20 cellular contexts compared by ENCODE assay signal in genomic region chr15:35061171-35062163, GRCh38. TPM values are rescaled to one million over a fixed set of nuclear protein-coding genes. Genes with fewer than 3 reads are reported as not detected.
DNase-seq lines count a peak whose midpoint lies in the region; ATAC-seq and TF ChIP-seq lines count a peak whose summit lies in the region.
"Had no signal": no experiment of that assay in that cellular context is flagged by ENCODE, and none has a peak within 500 bp of the region (broad histone marks: within the 10 kb centered on the region; RNA-seq: fewer than 3 reads in every experiment).

No MANE protein-coding gene starts in this region.

- no peaks in the 10 kb centered on the region for H3F3A ChIP-seq in SK-N-SH (replicated peaks; ENCODE audit: insufficient read depth)

- no peak for TF ChIP-seq CTCF in SK-N-SH (IDR thresholded peaks at IDR 0.05)
- no peak for TF ChIP-seq CTCF in foreskin keratinocyte (conservative IDR thresholded peaks at IDR 0.05)
- TF ChIP-seq CTCF in type B pancreatic cell (conservative IDR thresholded peaks at IDR 0.05): no peak
- TF ChIP-seq CTCF in osteocyte (IDR thresholded peaks at IDR 0.05): no peak

- H3K36me3 ChIP-seq in SK-N-SH (replicated peaks in 1 of 2; ENCODE audit: control insufficient read depth in 1 of 2, insufficient read depth in 2 of 2, low read length in 1 of 2): no peaks in the 10 kb centered on the region
- H3K36me3 ChIP-seq: heart left ventricle, lower lobe of right lung, thyroid gland had no signal

- CTCF ChIA-PET in SK-N-SH (lab: Yijun Ruan, JAX): interaction anchor here (1.5 kb wide), 1 partner anchor 17 kb away, joined by 4 read pairs; no protein-coding TSS in a partner anchor

- H3K9me2 ChIP-seq in SK-N-SH: no peaks in the 10 kb centered on the region

- peak overlapping the region; percentile 91 for H3K27ac Mint-ChIP-seq in type B pancreatic cell
- no peak overlapping the region for H3K27ac Mint-ChIP-seq in osteocyte (ENCODE audit: unreplicated experiment)
- H3K27ac Mint-ChIP-seq: CD8-positive, alpha-beta T cell had no signal

- H2AFZ ChIP-seq in SK-N-SH (ENCODE audit: low read depth): 0 out of 2 replicates have a peak overlapping the region, but pooled peaks have one; percentile 25

- no peak for TF ChIP-seq RAD21 in SK-N-SH (IDR thresholded peaks at IDR 0.05; ENCODE audit: low read length)

- 84% methylated on average over 19 of the region's 19 CpGs for WGBS in SK-N-SH (ENCODE audit: low lambda C conversion rate)

- TF ChIP-seq EP300 in SK-N-SH (IDR thresholded peaks at IDR 0.05; ENCODE audit: borderline replicate concordance in 1 of 2, low read depth in 1 of 2, low read length in 1 of 2): no peak

- H3K36me3 Mint-ChIP-seq in type B pancreatic cell: no peaks in the 10 kb centered on the region
- no peaks in the 10 kb centered on the region for H3K36me3 Mint-ChIP-seq in osteocyte (ENCODE audit: unreplicated experiment)
- H3K36me3 Mint-ChIP-seq: CD8-positive, alpha-beta T cell had no signal

- H3K9me3 ChIP-seq in SK-N-SH: no peaks in the 10 kb centered on the region
- H3K9me3 ChIP-seq: heart left ventricle, lower lobe of right lung, thyroid gland had no signal

- H3K4me1 Mint-ChIP-seq in type B pancreatic cell (ENCODE audit: unreplicated experiment) (peaks cover 26% of the 10 kb centered on the region), osteocyte (ENCODE audit: unreplicated experiment) (peaks cover 3% of the 10 kb centered on the region)

- no peak overlapping the region for H3K27ac ChIP-seq in SK-N-SH (ENCODE audit: low read depth in 2 of 2, low read length in 1 of 2)
- H3K27ac ChIP-seq in foreskin keratinocyte: no peak overlapping the region
- H3K27ac ChIP-seq: 22Rv1, heart left ventricle, lower lobe of right lung, thyroid gland had no signal

- no peak overlapping the region for H3K9ac ChIP-seq in SK-N-SH

- no peaks in the 10 kb centered on the region for H3K79me2 ChIP-seq in SK-N-SH (ENCODE audit: insufficient read depth)

- no peaks in the 10 kb centered on the region for H3K27me3 Mint-ChIP-seq in type B pancreatic cell
- peaks cover 3% of the 10 kb centered on the region for H3K27me3 Mint-ChIP-seq in osteocyte (ENCODE audit: unreplicated experiment)

- no peaks in the 10 kb centered on the region for H4K20me1 ChIP-seq in SK-N-SH (ENCODE audit: insufficient read depth)

- DNase-seq in SK-N-SH (no peak), RPMI7951 (ENCODE audit: low read depth) (peak; percentile 13), foreskin keratinocyte (peak in 1 of 2 donors; percentile 47), type B pancreatic cell (ENCODE audit: extremely low spot score, unreplicated experiment) (no peak), COLO829 (ENCODE audit: low spot score) (no peak), osteocyte (ENCODE audit: extremely low spot score, unreplicated experiment) (no peak)
- DNase-seq: activated CD4-positive, alpha-beta T cell treated with anti-CD3 and anti-CD28 coated beads for 48 hours; amniotic stem cell; CD8-positive, alpha-beta T cell; heart left ventricle; lower lobe of right lung; NCI-H1092; NCI-H446; stimulated activated CD4-positive, alpha-beta T cell treated with anti-CD3 and anti-CD28 coated beads, Interleukin-15, amount 100 ng/mL, for 24 hours; T-helper 1 cell; thyroid gland had no signal

- no peak overlapping the region for H3K4me3 ChIP-seq in SK-N-SH (ENCODE audit: low read depth in 2 of 2, low read length in 1 of 2)
- H3K4me3 ChIP-seq: heart left ventricle, lower lobe of right lung, thyroid gland had no signal

- H3K4me1 ChIP-seq in SK-N-SH (ENCODE audit: control insufficient read depth in 1 of 2, insufficient read depth in 2 of 2, low read depth in 1 of 2, low read length in 1 of 2) (no peaks in the 10 kb centered on the region), foreskin keratinocyte (peaks cover 6% of the 10 kb centered on the region)
- H3K4me1 ChIP-seq: heart left ventricle, lower lobe of right lung, thyroid gland had no signal

- no peak overlapping the region for H3K4me2 ChIP-seq in SK-N-SH

- H3K9me3 Mint-ChIP-seq in type B pancreatic cell (peaks cover 4% of the 10 kb centered on the region), osteocyte (ENCODE audit: unreplicated experiment) (no peaks in the 10 kb centered on the region)
- H3K9me3 Mint-ChIP-seq: CD8-positive, alpha-beta T cell had no signal

- ATAC-seq in SK-N-SH treated with all-trans-retinoic acid at 6 μM for 48 hours: no peak
- ATAC-seq in foreskin keratinocyte: peak; percentile 67
- ATAC-seq in GM18858 (IDR thresholded peaks at IDR 0.05; ENCODE audit: unreplicated experiment): no peak
- ATAC-seq: CD8-positive, alpha-beta T cell; heart left ventricle; lower lobe of right lung had no signal

- no peaks in the 10 kb centered on the region for H3K27me3 ChIP-seq in SK-N-SH (ENCODE audit: insufficient read depth)
- H3K27me3 ChIP-seq in foreskin keratinocyte: no peaks in the 10 kb centered on the region
- H3K27me3 ChIP-seq: heart left ventricle, thyroid gland had no signal

- peak overlapping the region; percentile 66 for H3K4me3 Mint-ChIP-seq in type B pancreatic cell
- no peak overlapping the region for H3K4me3 Mint-ChIP-seq in osteocyte (ENCODE audit: unreplicated experiment)
- H3K4me3 Mint-ChIP-seq: CD8-positive, alpha-beta T cell had no signal

- POLR2A ChIA-PET in SK-N-SH (lab: Yijun Ruan, JAX): no interaction called here

TF ChIP-seq in SK-N-SH, 30 proteins besides CTCF, POLR2A, EP300 and RAD21 (continues in another document):
- TF ChIP-seq POLR2AphosphoS5 (IDR thresholded peaks at IDR 0.05; ENCODE audit: low read depth, low read length): no peak
- TF ChIP-seq, protein P1, sequence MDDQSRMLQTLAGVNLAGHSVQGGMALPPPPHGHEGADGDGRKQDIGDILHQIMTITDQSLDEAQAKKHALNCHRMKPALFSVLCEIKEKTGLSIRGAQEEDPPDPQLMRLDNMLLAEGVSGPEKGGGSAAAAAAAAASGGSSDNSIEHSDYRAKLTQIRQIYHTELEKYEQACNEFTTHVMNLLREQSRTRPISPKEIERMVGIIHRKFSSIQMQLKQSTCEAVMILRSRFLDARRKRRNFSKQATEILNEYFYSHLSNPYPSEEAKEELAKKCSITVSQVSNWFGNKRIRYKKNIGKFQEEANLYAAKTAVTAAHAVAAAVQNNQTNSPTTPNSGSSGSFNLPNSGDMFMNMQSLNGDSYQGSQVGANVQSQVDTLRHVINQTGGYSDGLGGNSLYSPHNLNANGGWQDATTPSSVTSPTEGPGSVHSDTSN (IDR thresholded peaks at IDR 0.05): no peak
- TF ChIP-seq, protein P2, sequence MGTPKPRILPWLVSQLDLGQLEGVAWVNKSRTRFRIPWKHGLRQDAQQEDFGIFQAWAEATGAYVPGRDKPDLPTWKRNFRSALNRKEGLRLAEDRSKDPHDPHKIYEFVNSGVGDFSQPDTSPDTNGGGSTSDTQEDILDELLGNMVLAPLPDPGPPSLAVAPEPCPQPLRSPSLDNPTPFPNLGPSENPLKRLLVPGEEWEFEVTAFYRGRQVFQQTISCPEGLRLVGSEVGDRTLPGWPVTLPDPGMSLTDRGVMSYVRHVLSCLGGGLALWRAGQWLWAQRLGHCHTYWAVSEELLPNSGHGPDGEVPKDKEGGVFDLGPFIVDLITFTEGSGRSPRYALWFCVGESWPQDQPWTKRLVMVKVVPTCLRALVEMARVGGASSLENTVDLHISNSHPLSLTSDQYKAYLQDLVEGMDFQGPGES (IDR thresholded peaks at IDR 0.05; ENCODE audit: low read depth, low read length): no peak
- no peak for TF ChIP-seq CHD2 (IDR thresholded peaks at IDR 0.05; ENCODE audit: low read length, partially characterized antibody)
- TF ChIP-seq JUND (IDR thresholded peaks at IDR 0.05): no peak
- TF ChIP-seq GABPA (IDR thresholded peaks at IDR 0.05; ENCODE audit: low read depth): no peak
- TF ChIP-seq EZH2phosphoT487 (IDR thresholded peaks at IDR 0.05; ENCODE audit: borderline replicate concordance, low read depth): no peak
- TF ChIP-seq RCOR1 (IDR thresholded peaks at IDR 0.05; ENCODE audit: low read length): no peak

TF ChIP-seq in SK-N-SH treated with all-trans-retinoic acid at 6 μM for 48 hours, 23 proteins besides CTCF, POLR2A, EP300 and RAD21:
- no peak for TF ChIP-seq ZNF70 (CRISPR knock-in tag; IDR thresholded peaks at IDR 0.05)
- no peak for TF ChIP-seq CSDC2 (CRISPR knock-in tag; IDR thresholded peaks at IDR 0.05)
- no peak for TF ChIP-seq SNAI2 (CRISPR knock-in tag; IDR thresholded peaks at IDR 0.05)
- TF ChIP-seq ZFP30 (CRISPR knock-in tag; IDR thresholded peaks at IDR 0.05): no peak
- TF ChIP-seq ARNTL (CRISPR knock-in tag; IDR thresholded peaks at IDR 0.05; ENCODE audit: borderline replicate concordance, low read depth): no peak
- no peak for TF ChIP-seq ISL1 (CRISPR knock-in tag; IDR thresholded peaks at IDR 0.05)
- TF ChIP-seq ZNF8 (CRISPR knock-in tag; IDR thresholded peaks at IDR 0.05): no peak
- no peak for TF ChIP-seq BACH2 (CRISPR knock-in tag; IDR thresholded peaks at IDR 0.05; ENCODE audit: borderline replicate concordance)
- TF ChIP-seq ESRRG (CRISPR knock-in tag; IDR thresholded peaks at IDR 0.05): no peak
- TF ChIP-seq TOX (CRISPR knock-in tag; IDR thresholded peaks at IDR 0.05; ENCODE audit: borderline replicate concordance): no peak
TF ChIP-seq in SK-N-SH treated with all-trans-retinoic acid at 6 μM for 48 hours: peak in this region for 0.

RNA-seq across cellular contexts. Expression of gene NANOGP8, which starts 23.6 kb away (rescaled TPM):
- polyA plus RNA-seq in SK-N-SH (2012; rRNA removed): not detected in 2 replicates
- 0.06 TPM in 1 of 2 replicates, not detected in the other for polyA plus RNA-seq in SK-N-SH (2012; cell fraction: cytosol; rRNA removed)
- polyA plus RNA-seq in SK-N-SH (2012; cell fraction: nucleus; rRNA removed): 0.49 and 0.55 TPM in 2 replicates
- total RNA-seq in RPMI7951 (2014; rRNA removed; shearing (Covaris generic)): not detected in 2 replicates
- not detected in 2 replicates for total RNA-seq in foreskin keratinocyte
- not detected in 2 replicates for polyA plus RNA-seq in foreskin keratinocyte
- total RNA-seq in type B pancreatic cell (ENCODE audit: low replicate concordance): not detected in 2 replicates
- 0.54 TPM in 1 of 2 replicates, not detected in the other for total RNA-seq in osteocyte
- total RNA-seq: CD8-positive, alpha-beta T cell; OCI-LY7 had no signal
